In genomic region chr7:156827587-156828203, GRCh38 we compare ENCODE assay signal across 8 cellular contexts.
DNase-seq lines count a peak whose midpoint lies in the region; ATAC-seq and TF ChIP-seq lines count a peak whose summit lies in the region.

No MANE protein-coding gene starts in this region.

- no peak for TF ChIP-seq EP300 in tibial nerve (IDR thresholded peaks at IDR 0.05)

- H3K4me1 ChIP-seq in RWPE2 (ENCODE audit: insufficient read depth, poor library complexity, severe bottlenecking), result peaks cover 9% of the 10 kb centered on the region
- H3K4me1 ChIP-seq in tibial nerve, result no peaks in the 10 kb centered on the region

- H3K27me3 Mint-ChIP-seq in activated naive CD4-positive, alpha-beta T cell treated with anti-CD3 and anti-CD28 coated beads for 36 hours (ENCODE audit: low read depth), result no peaks in the 10 kb centered on the region
- H3K27me3 Mint-ChIP-seq in activated naive CD4-positive, alpha-beta T cell treated with anti-CD3 and anti-CD28 coated beads, Interleukin-2, amount 10 ng/mL, durations not matched to agents 7 days and 5 days, result no peaks in the 10 kb centered on the region
- no peaks in the 10 kb centered on the region for H3K27me3 Mint-ChIP-seq in activated T-cell treated with anti-CD3 and anti-CD28 coated beads, Interleukin-2, amount 50 U/mL, for 72 hours (ENCODE audit: low read depth)

- TF ChIP-seq POLR2A in tibial nerve (IDR thresholded peaks at IDR 0.05), result no peak

- peaks cover 18% of the 10 kb centered on the region for H3K36me3 ChIP-seq in RWPE2 (ENCODE audit: low read depth)
- peaks cover 0 to 16% (median 0%) of the 10 kb centered on the region in 3 donors for H3K36me3 ChIP-seq in tibial nerve

- 87 to 91% methylated on average over 6 of the region's 6 CpGs for WGBS in tibial nerve, 2 donors

- CTCF ChIA-PET in activated naive CD4-positive, alpha-beta T cell treated with anti-CD3 and anti-CD28 coated beads for 36 hours (lab: Charles Lee), result no interaction called here
- CTCF ChIA-PET in activated naive CD4-positive, alpha-beta T cell treated with anti-CD3 and anti-CD28 coated beads, Interleukin-2, amount 10 ng/mL, durations not matched to agents 7 days and 5 days (lab: Charles Lee), result no interaction called here

- no peak overlapping the region for H3K4me3 ChIP-seq in RWPE2 (ENCODE audit: severe bottlenecking)
- H3K4me3 ChIP-seq in fibroblast of villous mesenchyme (ENCODE audit: low read depth, low read length), result no peak overlapping the region
- H3K4me3 ChIP-seq in tibial nerve, result no peak overlapping the region

- no peaks in the 10 kb centered on the region for H3K9me3 ChIP-seq in RWPE2 (ENCODE audit: severe bottlenecking)
- H3K9me3 ChIP-seq in tibial nerve, result no peaks in the 10 kb centered on the region

- peak; percentile 10 for DNase-seq in activated naive CD4-positive, alpha-beta T cell treated with anti-CD3 and anti-CD28 coated beads for 36 hours
- no peak for DNase-seq in activated naive CD4-positive, alpha-beta T cell treated with anti-CD3 and anti-CD28 coated beads, Interleukin-2, amount 10 ng/mL, durations not matched to agents 7 days and 5 days
- DNase-seq in RWPE2 (ENCODE audit: low spot score) (no peak), fibroblast of villous mesenchyme (ENCODE audit: low read depth) (peak; percentile 42), tibial nerve (ENCODE audit: low spot score in 2 of 2) (no peak), hypothalamus (lab: John Stamatoyannopoulos, UW) (no peak)
- no peak for DNase-seq in activated CD4-positive, CD25-positive, alpha-beta regulatory T cell treated with anti-CD3 and anti-CD28 coated beads, Interleukin-2, amount 50 U/mL, for 72 hours
- no peak for DNase-seq in activated T-cell treated with anti-CD3 and anti-CD28 coated beads, Interleukin-2, amount 50 U/mL, for 72 hours

- H3K9me3 Mint-ChIP-seq in activated naive CD4-positive, alpha-beta T cell treated with anti-CD3 and anti-CD28 coated beads for 36 hours, result no peaks in the 10 kb centered on the region
- no peaks in the 10 kb centered on the region for H3K9me3 Mint-ChIP-seq in activated naive CD4-positive, alpha-beta T cell treated with anti-CD3 and anti-CD28 coated beads, Interleukin-2, amount 10 ng/mL, durations not matched to agents 7 days and 5 days
- no peaks in the 10 kb centered on the region for H3K9me3 Mint-ChIP-seq in activated T-cell treated with anti-CD3 and anti-CD28 coated beads, Interleukin-2, amount 50 U/mL, for 72 hours

- no peaks in the 10 kb centered on the region for H3K4me1 Mint-ChIP-seq in activated naive CD4-positive, alpha-beta T cell treated with anti-CD3 and anti-CD28 coated beads for 36 hours (ENCODE audit: low read depth)
- no peaks in the 10 kb centered on the region for H3K4me1 Mint-ChIP-seq in activated naive CD4-positive, alpha-beta T cell treated with anti-CD3 and anti-CD28 coated beads, Interleukin-2, amount 10 ng/mL, durations not matched to agents 7 days and 5 days
- no peaks in the 10 kb centered on the region for H3K4me1 Mint-ChIP-seq in activated T-cell treated with anti-CD3 and anti-CD28 coated beads, Interleukin-2, amount 50 U/mL, for 72 hours (ENCODE audit: low read depth)

- TF ChIP-seq CTCF in RWPE2 (IDR thresholded peaks at IDR 0.05; ENCODE audit: poor library complexity, severe bottlenecking), result peak; percentile 73
- peak; percentile 54 for TF ChIP-seq CTCF in fibroblast of villous mesenchyme (IDR thresholded peaks at IDR 0.05; ENCODE audit: insufficient read depth, low read depth, low read length)
- peak in 3 of 5 experiments; percentile 28 to 39 (median 29) for TF ChIP-seq CTCF in tibial nerve (IDR thresholded peaks at IDR 0.05)

- no peak overlapping the region for H3K4me3 Mint-ChIP-seq in activated naive CD4-positive, alpha-beta T cell treated with anti-CD3 and anti-CD28 coated beads for 36 hours
- H3K4me3 Mint-ChIP-seq in activated naive CD4-positive, alpha-beta T cell treated with anti-CD3 and anti-CD28 coated beads, Interleukin-2, amount 10 ng/mL, durations not matched to agents 7 days and 5 days, result no peak overlapping the region
- no peak overlapping the region for H3K4me3 Mint-ChIP-seq in activated T-cell treated with anti-CD3 and anti-CD28 coated beads, Interleukin-2, amount 50 U/mL, for 72 hours

- intact Hi-C loops in activated naive CD4-positive, alpha-beta T cell treated with anti-CD3 and anti-CD28 coated beads for 36 hours (cut with micrococcal nuclease), result loop anchor here (10.0 kb wide), 1 partner anchor 353 kb away; no protein-coding TSS in a partner anchor

- no peak overlapping the region for H3K27ac ChIP-seq in RWPE2 (ENCODE audit: poor library complexity, severe bottlenecking)
- no peak overlapping the region for H3K27ac ChIP-seq in tibial nerve

- ATAC-seq in RWPE2 (ENCODE audit: low read depth), result no peak
- ATAC-seq in activated T-cell treated with anti-CD3 and anti-CD28 coated beads, Interleukin-2, amount 50 U/mL, for 72 hours (replicated peaks in 1 of 2), result no peak

- H3K27me3 ChIP-seq in RWPE2 (ENCODE audit: insufficient read depth, poor library complexity, severe bottlenecking) (no peaks in the 10 kb centered on the region), tibial nerve (no peaks in the 10 kb centered on the region)

- H3K27ac Mint-ChIP-seq in activated naive CD4-positive, alpha-beta T cell treated with anti-CD3 and anti-CD28 coated beads for 36 hours, result no peak overlapping the region
- no peak overlapping the region for H3K27ac Mint-ChIP-seq in activated naive CD4-positive, alpha-beta T cell treated with anti-CD3 and anti-CD28 coated beads, Interleukin-2, amount 10 ng/mL, durations not matched to agents 7 days and 5 days
- no peak overlapping the region for H3K27ac Mint-ChIP-seq in activated T-cell treated with anti-CD3 and anti-CD28 coated beads, Interleukin-2, amount 50 U/mL, for 72 hours

- H3K36me3 Mint-ChIP-seq in activated naive CD4-positive, alpha-beta T cell treated with anti-CD3 and anti-CD28 coated beads for 36 hours (ENCODE audit: low read depth), result peaks cover 9% of the 10 kb centered on the region
- H3K36me3 Mint-ChIP-seq in activated naive CD4-positive, alpha-beta T cell treated with anti-CD3 and anti-CD28 coated beads, Interleukin-2, amount 10 ng/mL, durations not matched to agents 7 days and 5 days, result peaks cover 3% of the 10 kb centered on the region
- H3K36me3 Mint-ChIP-seq in activated T-cell treated with anti-CD3 and anti-CD28 coated beads, Interleukin-2, amount 50 U/mL, for 72 hours (ENCODE audit: insufficient read depth in 2 of 2), result peaks cover 0 to 3% of the 10 kb centered on the region in 2 donors

Comparison
In these comparisons a context has a peak if more than half of its experiments do, and no peak if none do; other contexts are left out.
1. DNase-seq: peak in activated naive CD4-positive, alpha-beta T cell treated with anti-CD3 and anti-CD28 coated beads for 36 hours (single experiment) and fibroblast of villous mesenchyme (single experiment); none in activated naive CD4-positive, alpha-beta T cell treated with anti-CD3 and anti-CD28 coated beads, Interleukin-2, amount 10 ng/mL, durations not matched to agents 7 days and 5 days (single experiment), RWPE2 (single experiment), tibial nerve (0 of 2), activated CD4-positive, CD25-positive, alpha-beta regulatory T cell treated with anti-CD3 and anti-CD28 coated beads, Interleukin-2, amount 50 U/mL, for 72 hours (single experiment), hypothalamus (0 of 51) and activated T-cell treated with anti-CD3 and anti-CD28 coated beads, Interleukin-2, amount 50 U/mL, for 72 hours (0 of 2).
2. Peak in every context shown above with its lines, with median percentiles within 50 percentile points of each other: CTCF ChIP-seq.